ENCODE assay signal across 8 cellular contexts in the genomic region with DNA sequence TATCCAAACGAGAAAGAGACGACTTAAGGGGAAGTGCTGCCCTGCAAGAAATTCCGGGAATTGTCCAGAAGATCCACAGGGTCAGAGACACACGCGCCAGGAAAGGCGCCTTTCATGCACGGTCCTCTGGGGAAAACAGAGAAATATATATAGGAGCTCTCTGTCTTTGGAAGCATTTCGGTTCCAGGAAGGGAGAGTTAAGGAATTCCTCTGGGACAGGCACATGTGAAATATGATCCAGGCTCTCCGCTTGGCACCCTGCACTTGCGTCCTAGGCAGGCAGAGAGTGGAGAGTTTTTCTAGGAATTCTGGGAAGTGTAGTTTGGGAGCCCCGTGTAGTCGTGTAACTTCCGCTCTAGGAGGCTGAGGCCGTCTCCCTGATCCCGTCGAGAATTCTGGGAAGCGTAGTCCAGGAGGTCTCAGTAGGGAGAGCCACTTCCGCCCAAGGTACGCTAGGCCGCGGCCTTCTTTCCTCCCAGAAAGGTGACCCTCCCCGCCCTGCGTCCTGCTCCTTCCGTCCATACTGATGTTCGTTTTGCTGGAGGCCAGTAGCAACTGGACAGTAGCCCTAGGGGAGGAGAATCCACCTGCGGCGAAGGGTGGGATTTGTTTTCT.
DNase-seq lines count a peak whose midpoint lies in the region; ATAC-seq, FAIRE-seq and TF ChIP-seq lines count a peak whose summit lies in the region.
"Not testable (repeated sequence)": the region's sequence is repeated elsewhere in the genome, so short reads cannot be mapped to it uniquely, and the experiment has no call there.

No MANE protein-coding gene starts in this region.

- peak overlapping the region; percentile 34 for H3K4me3 ChIP-seq in RWPE2 (ENCODE audit: severe bottlenecking)
- peak overlapping the region; percentile 31 for H3K4me3 ChIP-seq in bronchial epithelial cell (ENCODE audit: low read depth, low read length)
- peak overlapping the region; percentile 4 to 52 for H3K4me3 ChIP-seq in gastroesophageal sphincter

- not testable (repeated sequence) for H3K4me1 ChIP-seq in RWPE2 (ENCODE audit: insufficient read depth, poor library complexity, severe bottlenecking)
- peaks cover 0 to 18% (median 0%) of the 10 kb centered on the region in 3 donors for H3K4me1 ChIP-seq in gastroesophageal sphincter

- TF ChIP-seq EP300 in gastroesophageal sphincter (IDR thresholded peaks at IDR 0.05) = not testable (repeated sequence)

- ATAC-seq in RWPE2 (ENCODE audit: low read depth) = peak; percentile 99
- ATAC-seq in gastroesophageal sphincter = peak; percentile 94
- peak; percentile 99 for ATAC-seq in left lobe of liver

- H3K9me3 ChIP-seq in RWPE2 (ENCODE audit: severe bottlenecking); gastroesophageal sphincter: not testable (repeated sequence)

- FAIRE-seq in bronchial epithelial cell (lab: Jason Lieb, UNC) = not testable (repeated sequence)

- peak overlapping the region; percentile 38 for H3K27ac ChIP-seq in RWPE2 (ENCODE audit: poor library complexity, severe bottlenecking)
- H3K27ac ChIP-seq in gastroesophageal sphincter = peak overlapping the region in 2 of 4 donors; percentile 64 to 76

- peak; percentile 14 for DNase-seq in EH (ENCODE audit: low read depth)
- peak; percentile 15 for DNase-seq in NCI-H187 treated with DMSO at 0.1 percent for 48 hours (lab: John Stamatoyannopoulos, UW)
- DNase-seq in RWPE2 (ENCODE audit: low spot score) = peak; percentile 92
- DNase-seq in bronchial epithelial cell (ENCODE audit: low read depth) = peak; percentile 61
- peak; percentile 86 for DNase-seq in left lobe of liver (ENCODE audit: low spot score)
- peak; percentile 84 for DNase-seq in pons (ENCODE audit: low spot score)
- peak; percentile 77 for DNase-seq in ureter (ENCODE audit: low spot score)

- TF ChIP-seq CTCF in RWPE2 (IDR thresholded peaks at IDR 0.05; ENCODE audit: poor library complexity, severe bottlenecking); bronchial epithelial cell (IDR thresholded peaks at IDR 0.05; ENCODE audit: insufficient read depth, low read length, severe bottlenecking); gastroesophageal sphincter (IDR thresholded peaks at IDR 0.05): not testable (repeated sequence)

- not testable (repeated sequence) for TF ChIP-seq POLR2A in gastroesophageal sphincter (IDR thresholded peaks at IDR 0.05)

- not testable (repeated sequence) for H3K27me3 ChIP-seq in RWPE2 (ENCODE audit: insufficient read depth, poor library complexity, severe bottlenecking); bronchial epithelial cell (ENCODE audit: control insufficient read depth, insufficient read depth, low read length); gastroesophageal sphincter

- not testable (repeated sequence) for H3K36me3 ChIP-seq in RWPE2 (ENCODE audit: low read depth); bronchial epithelial cell (ENCODE audit: control insufficient read depth, insufficient read depth, low read length); gastroesophageal sphincter

- WGBS in gastroesophageal sphincter (ENCODE audit: low coverage in 1 of 2), 2 donors = 9 to 35% methylated on average over 6 to 8 of the region's 27 CpGs

Comparison
In these comparisons a context has a peak if more than half of its experiments do, and no peak if none do; other contexts are left out.
1. DNase-seq: peak in every context shown above with its lines; median percentile 92 in RWPE2; 86 in left lobe of liver; 84 in pons; 77 in ureter; 61 in bronchial epithelial cell; 15 in NCI-H187 treated with DMSO at 0.1 percent for 48 hours; 14 in EH.